25 cellular contexts compared by ENCODE assay signal in genomic region chr3:55891106-55891505, GRCh38.
DNase-seq lines count a peak whose midpoint lies in the region; ATAC-seq, FAIRE-seq and TF ChIP-seq lines count a peak whose summit lies in the region.
"Had no signal": no experiment of that assay in that cellular context is flagged by ENCODE, and none has a peak within 500 bp of the region (broad histone marks: within the 10 kb centered on the region; RNA-seq: fewer than 3 reads in every experiment).

No MANE protein-coding gene starts in this region.

- peak overlapping the region in 1 of 2 experiments; percentile 74; a peak in 1 of 4 replicates for H4K8ac ChIP-seq in IMR-90 (ENCODE audit: low read depth in 2 of 2, low read length in 2 of 2)

- FAIRE-seq in kidney (lab: Jason Lieb, UNC): no peak
- FAIRE-seq: A204.1, G401.6 had no signal

- H3K4me1 ChIP-seq in IMR-90 (ENCODE audit: control insufficient read depth, insufficient read depth, low read length) (peaks cover 8% of the 10 kb centered on the region), SJSA1 (replicated peaks) (peaks cover 43% of the 10 kb centered on the region), kidney (ENCODE audit: control insufficient read depth in 1 of 2, insufficient read depth in 1 of 2, low read depth in 1 of 2, low read length in 2 of 2) (no peaks in the 10 kb centered on the region)

- H3K36me3 ChIP-seq in IMR-90 (ENCODE audit: control insufficient read depth, insufficient read depth, low read length) (no peaks in the 10 kb centered on the region), SJSA1 (no peaks in the 10 kb centered on the region), kidney (ENCODE audit: control insufficient read depth in 1 of 2, insufficient read depth in 2 of 2, low read length in 2 of 2) (no peaks in the 10 kb centered on the region)
- H3K36me3 ChIP-seq: BLaER1 treated with 17β-estradiol and CSF1 and Interleukin-3, amounts not matched to agents 10 nM and 100 nM; HAP-1; MG63 had no signal

- dilution Hi-C loops in IMR-90 (cut with HindIII; ENCODE audit: low sequenced_read_pairs, unreplicated experiment): no loop called here

- H2AK5ac ChIP-seq in IMR-90 (ENCODE audit: low read depth, low read length): peak overlapping the region; percentile 18

- H3K9me1 ChIP-seq in IMR-90 (ENCODE audit: insufficient read depth, low read length): peaks cover 12% of the 10 kb centered on the region

- H3K18ac ChIP-seq in IMR-90 (ENCODE audit: low read depth, low read length): peak overlapping the region; percentile 20

- H3K27ac ChIP-seq in IMR-90 (ENCODE audit: insufficient read depth, low read length): no peak overlapping the region
- H3K27ac ChIP-seq in SJSA1: peak overlapping the region; percentile 94
- no peak overlapping the region for H3K27ac ChIP-seq in kidney (ENCODE audit: low read depth in 2 of 2, low read length in 2 of 2)
- H3K27ac ChIP-seq: BLaER1 treated with 17β-estradiol and CSF1 and Interleukin-3, amounts not matched to agents 10 nM and 100 nM had no signal

- in situ Hi-C loops in IMR-90 (cut with MboI; ENCODE audit: low sequenced_read_pairs): loop anchor here (10.0 kb wide), 2 partner anchors 406 to 1046 kb away; partner anchors contain the start of gene WNT5A

- H3K79me1 ChIP-seq in IMR-90 (ENCODE audit: low read depth in 1 of 2, low read length in 2 of 2): no peaks in the 10 kb centered on the region

- TF ChIP-seq CTCF in IMR-90 (conservative IDR thresholded peaks at IDR 0.05; ENCODE audit: low read depth, low read length) (no peak), kidney (IDR thresholded peaks at IDR 0.05; ENCODE audit: borderline replicate concordance, extremely low read depth, insufficient read depth) (no peak), lower leg skin (IDR thresholded peaks at IDR 0.05) (no peak)

- peak overlapping the region; percentile 19 for H2AFZ ChIP-seq in IMR-90 (replicated peaks; ENCODE audit: low read length, poor library complexity)
- H2AFZ ChIP-seq: GM23338 had no signal

- BruUV-seq in IMR-90 (replicated peaks; lab: Mats Ljungman, UMichigan): no TSS peak

- TF ChIP-seq RAD21 in IMR-90 (IDR thresholded peaks at IDR 0.05; ENCODE audit: low read length): no peak

- H3K4me2 ChIP-seq in IMR-90 (ENCODE audit: low read depth, low read length): no peak overlapping the region
- H3K4me2 ChIP-seq: BLaER1 treated with 17β-estradiol and CSF1 and Interleukin-3, amounts not matched to agents 10 nM and 100 nM; GM23338 had no signal

- H3K4me3 ChIP-seq in IMR-90 (ENCODE audit: insufficient read depth, low read depth, low read length) (no peak overlapping the region), SJSA1 (no peak overlapping the region), kidney (ENCODE audit: low read length in 2 of 2) (no peak overlapping the region), lower leg skin (ENCODE audit: low read depth, poor library complexity, severe bottlenecking) (no peak overlapping the region)
- H3K4me3 ChIP-seq: BLaER1 treated with 17β-estradiol and CSF1 and Interleukin-3, amounts not matched to agents 10 nM and 100 nM; GM23338; HAP-1; MG63 had no signal

- H2BK15ac ChIP-seq in IMR-90 (ENCODE audit: low read depth, low read length): peak overlapping the region; percentile 17; the same call in 1 of the 3 replicates

- no peaks in the 10 kb centered on the region for H4K20me1 ChIP-seq in IMR-90 (ENCODE audit: insufficient read depth, low read length)
- H4K20me1 ChIP-seq: BLaER1 treated with 17β-estradiol and CSF1 and Interleukin-3, amounts not matched to agents 10 nM and 100 nM had no signal

- H2BK20ac ChIP-seq in IMR-90 (ENCODE audit: low read depth, low read length): peak overlapping the region; percentile 87

- H2BK120ac ChIP-seq in IMR-90 (ENCODE audit: low read depth, low read length): peak overlapping the region; percentile 85

- peak overlapping the region; percentile 57; the same call in 1 of the 2 replicates for H4K91ac ChIP-seq in IMR-90 (ENCODE audit: insufficient read depth, low read depth, low read length)

- 0 out of 2 replicates have a peak overlapping the region, but pooled peaks have one; percentile 67 for H4K5ac ChIP-seq in IMR-90 (ENCODE audit: low read depth, low read length)

- H3K9me3 ChIP-seq in IMR-90 (ENCODE audit: control insufficient read depth, insufficient read depth, low read length) (no peaks in the 10 kb centered on the region), SJSA1 (replicated peaks) (no peaks in the 10 kb centered on the region), kidney (ENCODE audit: control insufficient read depth in 1 of 2, low read length in 2 of 2) (no peaks in the 10 kb centered on the region)
- H3K9me3 ChIP-seq: BLaER1 treated with 17β-estradiol and CSF1 and Interleukin-3, amounts not matched to agents 10 nM and 100 nM; HAP-1; MG63 had no signal

- DNase-seq in Daoy (ENCODE audit: low read depth) (peak; percentile 29), IMR-90 (no peak), SJSA1 (ENCODE audit: low read depth in 1 of 2, low spot score in 2 of 2) (peak; percentile 66 to 82), myocyte (ENCODE audit: low read depth) (peak; percentile 5), kidney (no peak), lower leg skin (ENCODE audit: low spot score in 2 of 2) (no peak)
- DNase-seq: CD4-positive, alpha-beta T cell; DMS 273 treated with DMSO at 0.1 percent for 48 hours; DMS79; HFFc6; KBM-7; MG63; NCI-H2029; NCI-H446; NCI-H524 treated with DMSO at 0.1 percent for 48 hours; NCI-H774; NK-92 treated with Interleukin-12 subunit alpha and Interleukin-12 subunit beta, amount 100 ng/mL, for 24 hours; PC-3 had no signal

- no peak for TF ChIP-seq POLR2A in IMR-90 (IDR thresholded peaks at IDR 0.05; ENCODE audit: low read depth, low read length)
- TF ChIP-seq POLR2A in lower leg skin (IDR thresholded peaks at IDR 0.05): no peak

- no CpG with 5 or more reads among the region's 2 CpGs for WGBS in IMR-90 (ENCODE audit: extremely low coverage in 2 of 2, insufficient read length in 1 of 2), 2 experiments
- 72 to 89% methylated on average over 2 of the region's 2 CpGs for WGBS in lower leg skin, 2 donors

- 0 out of 2 replicates have a peak overlapping the region, but pooled peaks have one; percentile 4 for H3K56ac ChIP-seq in IMR-90 (ENCODE audit: extremely low read depth, insufficient read depth, low read length)

- intact Hi-C loops in IMR-90 (cut with micrococcal nuclease): loop anchor here (5.0 to 10.0 kb wide), 3 partner anchors 144 to 726 kb away; no protein-coding TSS in a partner anchor
- intact Hi-C loops in kidney (cut with DNase I): no loop called here
- intact Hi-C loops in lower leg skin (cut with DNase I; ENCODE audit: low total_unique reads): no loop called here

- H3K23ac ChIP-seq in IMR-90 (ENCODE audit: low read depth, low read length): peak overlapping the region; percentile 37; the same call in 1 of the 2 replicates

- no peak overlapping the region for H2AK9ac ChIP-seq in IMR-90 (replicated peaks; ENCODE audit: low read depth, low read length, poor library complexity)

- POLR2A ChIA-PET in IMR-90 (lab: Charles Lee; ENCODE audit: unreplicated experiment): interaction anchor here (0.5 to 0.6 kb wide), 2 partner anchors 31 to 406 kb away, joined by 3 to 8 read pairs; no protein-coding TSS in a partner anchor

- no peak for ATAC-seq in IMR-90 (ENCODE audit: low read depth)
- ATAC-seq in GM18858 (IDR thresholded peaks at IDR 0.05; ENCODE audit: unreplicated experiment): no peak
- ATAC-seq: GM23338, PC-3, Right ventricle myocardium inferior had no signal

- peak overlapping the region; percentile 87; the same call in 1 of the 2 replicates for H3K14ac ChIP-seq in IMR-90 (replicated peaks; ENCODE audit: low read depth, low read length)

- CTCF ChIA-PET in IMR-90 (lab: Yijun Ruan, JAX): no interaction called here

- no peak overlapping the region for H2BK5ac ChIP-seq in IMR-90 (ENCODE audit: low read depth, low read length, poor library complexity, severe bottlenecking)

- H3K4ac ChIP-seq in IMR-90 (ENCODE audit: low read depth, low read length): peak overlapping the region; percentile 72

- H3K27me3 ChIP-seq in IMR-90 (ENCODE audit: control insufficient read depth, insufficient read depth, low read length) (no peaks in the 10 kb centered on the region), SJSA1 (replicated peaks) (no peaks in the 10 kb centered on the region)
- H3K27me3 ChIP-seq: BLaER1 treated with 17β-estradiol and CSF1 and Interleukin-3, amounts not matched to agents 10 nM and 100 nM; MG63 had no signal

- H3K9ac ChIP-seq in IMR-90 (ENCODE audit: low read depth, low read length): no peak overlapping the region
- no peak overlapping the region for H3K9ac ChIP-seq in kidney (ENCODE audit: low read length in 2 of 2)
- H3K9ac ChIP-seq: BLaER1 treated with 17β-estradiol and CSF1 and Interleukin-3, amounts not matched to agents 10 nM and 100 nM had no signal

TF ChIP-seq in IMR-90, 13 proteins besides CTCF, POLR2A, EP300 and RAD21:
- TF ChIP-seq MAFK (IDR thresholded peaks at IDR 0.05; ENCODE audit: low read depth, low read length) (no peak), FOS (IDR thresholded peaks at IDR 0.05; ENCODE audit: low read depth, low read length) (no peak), RCOR1 (IDR thresholded peaks at IDR 0.05; ENCODE audit: insufficient replicate concordance, low read length) (no peak), ELK1 (IDR thresholded peaks at IDR 0.05; ENCODE audit: borderline replicate concordance, low read depth, low read length) (no peak), SMC3 (IDR thresholded peaks at IDR 0.05; ENCODE audit: low read depth, low read length) (no peak), BHLHE40 (IDR thresholded peaks at IDR 0.05; ENCODE audit: low read depth, low read length) (no peak), MXI1 (IDR thresholded peaks at IDR 0.05; ENCODE audit: borderline replicate concordance, low read depth, low read length) (no peak), MAZ (IDR thresholded peaks at IDR 0.05; ENCODE audit: borderline replicate concordance, low read depth, low read length) (no peak), RFX5 (IDR thresholded peaks at IDR 0.05; ENCODE audit: low read depth, low read length) (no peak)
- TF ChIP-seq, protein P1, sequence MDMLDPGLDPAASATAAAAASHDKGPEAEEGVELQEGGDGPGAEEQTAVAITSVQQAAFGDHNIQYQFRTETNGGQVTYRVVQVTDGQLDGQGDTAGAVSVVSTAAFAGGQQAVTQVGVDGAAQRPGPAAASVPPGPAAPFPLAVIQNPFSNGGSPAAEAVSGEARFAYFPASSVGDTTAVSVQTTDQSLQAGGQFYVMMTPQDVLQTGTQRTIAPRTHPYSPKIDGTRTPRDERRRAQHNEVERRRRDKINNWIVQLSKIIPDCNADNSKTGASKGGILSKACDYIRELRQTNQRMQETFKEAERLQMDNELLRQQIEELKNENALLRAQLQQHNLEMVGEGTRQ (IDR thresholded peaks at IDR 0.05; ENCODE audit: low read depth, low read length): no peak

Comparison
In these comparisons a context has a peak if more than half of its experiments do, and no peak if none do; other contexts are left out.
1. DNase-seq: peak in Daoy (single experiment), SJSA1 (2 of 2) and myocyte (single experiment); none in IMR-90 (single experiment), kidney (single experiment) and lower leg skin (0 of 2).